11 cellular contexts compared by ENCODE assay signal in genomic region chr6:36075656-36076055, GRCh38. TPM values are rescaled to one million over a fixed set of nuclear protein-coding genes. Genes with fewer than 3 reads are reported as not detected.
DNase-seq lines count a peak whose midpoint lies in the region; ATAC-seq, FAIRE-seq and TF ChIP-seq lines count a peak whose summit lies in the region.
"Had no signal": no experiment of that assay in that cellular context is flagged by ENCODE, and none has a peak within 500 bp of the region (broad histone marks: within the 10 kb centered on the region; RNA-seq: fewer than 3 reads in every experiment).

No MANE protein-coding gene starts in this region.

- H4K8ac ChIP-seq in H9 (replicated peaks; ENCODE audit: insufficient read length, low read depth, low read length), result no peak overlapping the region

- H3K9me1 ChIP-seq in K562 (ENCODE audit: control insufficient read depth, insufficient read depth, low read length), result no peaks in the 10 kb centered on the region

- no peak overlapping the region for H2AFZ ChIP-seq in H9 (ENCODE audit: low read length)
- no peak overlapping the region for H2AFZ ChIP-seq in K562 (ENCODE audit: low read depth, low read length)

- no peak overlapping the region for H2BK20ac ChIP-seq in H9 (ENCODE audit: low read depth, low read length, poor library complexity, severe bottlenecking)

- no peak for TF ChIP-seq EP300 in K562 (IDR thresholded peaks at IDR 0.05; ENCODE audit: low read length)

- H3K56ac ChIP-seq in H9 (ENCODE audit: insufficient read length, low read depth, low read length), result no peak overlapping the region

- H3K9me3 ChIP-seq in H9 (ENCODE audit: control insufficient read depth, low read depth, low read length) (no peaks in the 10 kb centered on the region), K562 (replicated peaks; ENCODE audit: control insufficient read depth, insufficient read depth, low read depth, low read length) (no peaks in the 10 kb centered on the region), esophagus squamous epithelium (no peaks in the 10 kb centered on the region)

- H2BK15ac ChIP-seq in H9 (ENCODE audit: low read depth, low read length), result no peak overlapping the region

- POLR2A ChIA-PET in K562 (lab: Yijun Ruan, JAX), result no interaction called here

- H3K9me3 Mint-ChIP-seq in H9 (no peaks in the 10 kb centered on the region), mesothelial cell of epicardium (peaks cover 5% of the 10 kb centered on the region)

- H3K4me3 Mint-ChIP-seq in H9 (no peak overlapping the region), mesothelial cell of epicardium (no peak overlapping the region)

- peak in 1 of 2 experiments; percentile 47; a peak in 2 of 4 replicates for TF ChIP-seq RAD21 in K562 (CRISPR knock-in tag; conservative IDR thresholded peaks at IDR 0.05 in 1 of 2, IDR thresholded peaks at IDR 0.05 in 1 of 2)

- H3K4me3 ChIP-seq in K562, result no peak overlapping the region
- no peak overlapping the region for H3K4me3 ChIP-seq in esophagus squamous epithelium

- no peaks in the 10 kb centered on the region for H3K79me2 ChIP-seq in H9 (ENCODE audit: insufficient read depth, low read length)
- no peaks in the 10 kb centered on the region; the same call in 2 of the 3 replicates for H3K79me2 ChIP-seq in K562 (ENCODE audit: control insufficient read depth, insufficient read depth, low read length)

- no peaks in the 10 kb centered on the region for H3K79me1 ChIP-seq in H9 (ENCODE audit: insufficient read depth, low read depth, low read length, poor library complexity, severe bottlenecking)

- H3K4me1 Mint-ChIP-seq in H9 (peaks cover 4% of the 10 kb centered on the region in 2 experiments; a peak in 2 of 4 replicates), mesothelial cell of epicardium (peaks cover 44% of the 10 kb centered on the region)

- H3K36me3 ChIP-seq in K562 (ENCODE audit: control insufficient read depth, insufficient read depth, low read length), result peaks cover 63% of the 10 kb centered on the region
- peaks cover 5 to 68% (median 9%) of the 10 kb centered on the region in 3 donors for H3K36me3 ChIP-seq in esophagus squamous epithelium

- no CpG with 5 or more reads among the region's 3 CpGs for WGBS in H9 (ENCODE audit: extremely low coverage, insufficient read length, low lambda C conversion rate)
- WGBS in K562 (ENCODE audit: insufficient coverage, low coverage, missing lambda C conversion rate), result 25% methylated on average over 3 of the region's 3 CpGs
- 33 to 56% methylated on average over 3 of the region's 3 CpGs for WGBS in esophagus squamous epithelium, 2 donors

- H2BK12ac ChIP-seq in H9 (ENCODE audit: insufficient read length, low read depth, low read length), result no peak overlapping the region

- no peak overlapping the region for H2AK5ac ChIP-seq in H9 (ENCODE audit: insufficient read length, low read length)

- H3K27ac Mint-ChIP-seq in H9, result peak overlapping the region in 1 of 3 experiments; percentile 19; a peak in 1 of 7 replicates
- peak overlapping the region; percentile 79 for H3K27ac Mint-ChIP-seq in mesothelial cell of epicardium

- no peak overlapping the region for H3K4me2 ChIP-seq in H9 (ENCODE audit: insufficient read depth, insufficient read length, low read length)
- no peak overlapping the region for H3K4me2 ChIP-seq in K562 (ENCODE audit: insufficient read depth, low read length)

- no peak overlapping the region for H3K27ac ChIP-seq in H9 (ENCODE audit: insufficient read length, low read depth, low read length)
- H3K27ac ChIP-seq in K562 (ENCODE audit: extremely low read depth, low read depth, low read length), result no peak overlapping the region
- peak overlapping the region in 1 of 4 donors; percentile 32 for H3K27ac ChIP-seq in esophagus squamous epithelium

- H3K36me3 Mint-ChIP-seq in H9 (ENCODE audit: insufficient read depth in 1 of 3, low read depth in 3 of 3) (peaks cover 12 to 32% (median 14%) of the 10 kb centered on the region in 3 experiments; a peak in 6 of 7 replicates), mesothelial cell of epicardium (peaks cover 17% of the 10 kb centered on the region)

- no peaks in the 10 kb centered on the region for H3K27me3 ChIP-seq in H9 (ENCODE audit: insufficient read depth, low read length)
- no peaks in the 10 kb centered on the region for H3K27me3 ChIP-seq in K562 (ENCODE audit: control insufficient read depth in 2 of 2, insufficient read depth in 2 of 2, low read length in 2 of 2)
- no peaks in the 10 kb centered on the region for H3K27me3 ChIP-seq in esophagus squamous epithelium

- no peak overlapping the region for H3T11ph ChIP-seq in H9 (ENCODE audit: low read length)

- no peak overlapping the region for H3K18ac ChIP-seq in H9 (ENCODE audit: insufficient read length, low read depth, low read length)

- H3K14ac ChIP-seq in H9 (ENCODE audit: insufficient read depth, low read length), result no peak overlapping the region

- BruUV-seq in K562 (replicated peaks; lab: Mats Ljungman, UMichigan), result no TSS peak

- no peak overlapping the region for H2BK120ac ChIP-seq in H9 (ENCODE audit: low read depth, low read length, poor library complexity, severe bottlenecking)

- peak; percentile 96 for ATAC-seq in K562
- ATAC-seq in GM19395 (IDR thresholded peaks at IDR 0.05; ENCODE audit: unreplicated experiment), result no peak
- ATAC-seq: right cardiac atrium had no signal

- no peaks in the 10 kb centered on the region for H3K4me1 ChIP-seq in H9 (ENCODE audit: insufficient read depth, low read length)
- H3K4me1 ChIP-seq in K562 (replicated peaks in 1 of 2; ENCODE audit: control insufficient read depth in 2 of 2, insufficient read depth in 2 of 2, low read length in 2 of 2), result peaks cover 4 to 13% of the 10 kb centered on the region in 2 experiments; a peak in 3 of 5 replicates
- peaks cover 0 to 50% (median 6%) of the 10 kb centered on the region in 3 donors for H3K4me1 ChIP-seq in esophagus squamous epithelium

- no peak overlapping the region for H3K23ac ChIP-seq in H9 (ENCODE audit: insufficient read length, low read depth, low read length)

- H4K5ac ChIP-seq in H9 (ENCODE audit: insufficient read length, low read depth, low read length), result no peak overlapping the region

- CTCF ChIA-PET in K562 (lab: Yijun Ruan, JAX; ENCODE audit: low intra/inter-chr PET ratio), result no interaction called here

- H3K23me2 ChIP-seq in H9 (ENCODE audit: insufficient read length, low read depth, low read length, poor library complexity, severe bottlenecking), result no peaks in the 10 kb centered on the region

- no peak overlapping the region for H4K91ac ChIP-seq in H9 (ENCODE audit: insufficient read length, low read depth, low read length)

- TF ChIP-seq POLR2A in K562 (conservative IDR thresholded peaks at IDR 0.05) (no peak), esophagus squamous epithelium (IDR thresholded peaks at IDR 0.05) (no peak)

- no peak for DNase-seq in D721Med (ENCODE audit: insufficient read length, low spot score)
- DNase-seq in H9, result no peak
- DNase-seq in K562 (ENCODE audit: extremely low read depth in 1 of 4, low spot score in 3 of 4), result peak; percentile 46 to 56 (median 52)
- DNase-seq in mesothelial cell of epicardium (ENCODE audit: low spot score in 2 of 2, unreplicated experiment in 2 of 2), result no peak
- no peak for DNase-seq in EL
- DNase-seq in esophagus squamous epithelium (lab: John Stamatoyannopoulos, UW), result no peak
- DNase-seq: activated CD4-positive, alpha-beta T cell treated with anti-CD3 and anti-CD28 coated beads, Interleukin-2, amount 50 U/mL, for 4 hours; GOT3 had no signal

- H3K4ac ChIP-seq in H9 (ENCODE audit: low read depth, low read length), result no peak overlapping the region

- in situ Hi-C loops in K562 (cut with MboI), result no loop called here

- intact Hi-C loops in K562 (cut with micrococcal nuclease) (loop anchor here (5.0 kb wide), 1 partner anchor 48 kb away; the partner anchor contains the start of gene MAPK14), esophagus squamous epithelium (cut with DNase I) (no loop called here)

- FAIRE-seq in D721Med (lab: Jason Lieb, UNC), result no peak
- FAIRE-seq in K562 (lab: Jason Lieb, UNC), result peak; percentile 82
- FAIRE-seq: GM12892 had no signal

- H3K9ac ChIP-seq in H9 (ENCODE audit: extremely low read depth, insufficient read length, low read length) (no peak overlapping the region), K562 (ENCODE audit: insufficient read depth in 1 of 2, low read depth in 2 of 2, low read length in 2 of 2) (no peak overlapping the region)

- H3K27me3 Mint-ChIP-seq in H9 (ENCODE audit: low read depth) (no peaks in the 10 kb centered on the region), mesothelial cell of epicardium (ENCODE audit: low read depth) (no peaks in the 10 kb centered on the region)

- TF ChIP-seq CTCF in D721Med (IDR thresholded peaks at IDR 0.05; ENCODE audit: insufficient read depth, missing control alignments), result peak; percentile 16
- TF ChIP-seq CTCF in H9 (conservative IDR thresholded peaks at IDR 0.05), result peak; percentile 55; the same call in 2 of the 3 replicates
- TF ChIP-seq CTCF in K562 (IDR thresholded peaks at IDR 0.05 in 2 of 3, conservative IDR thresholded peaks at IDR 0.05 in 1 of 3; ENCODE audit: insufficient read depth in 2 of 3, low read depth in 1 of 3, low read length in 3 of 3), result peak; percentile 52 to 66 (median 64); a peak in 5 of 6 replicates
- no peak for TF ChIP-seq CTCF in mesothelial cell of epicardium (IDR thresholded peaks at IDR 0.05; ENCODE audit: unreplicated experiment)
- peak in 2 of 6 experiments; percentile 29 to 47 for TF ChIP-seq CTCF in esophagus squamous epithelium (IDR thresholded peaks at IDR 0.05)

- H2BK5ac ChIP-seq in H9 (ENCODE audit: insufficient read length, low read length), result no peak overlapping the region

- H4K20me1 ChIP-seq in H9 (ENCODE audit: control insufficient read depth, insufficient read depth, insufficient read length), result no peaks in the 10 kb centered on the region
- no peaks in the 10 kb centered on the region for H4K20me1 ChIP-seq in K562 (replicated peaks; ENCODE audit: control insufficient read depth, insufficient read depth, low read length)

RNA-seq across cellular contexts. Expression of gene MAPK14, which starts 48.0 kb away (rescaled TPM):
- total RNA-seq in H9 (2021), result 32.4 and 40.5 TPM in 2 replicates
- 97.7 and 174 TPM in 2 replicates for total RNA-seq in K562 (2011; cell fraction: chromatin; rRNA removed; ENCODE audit: low replicate concordance)
- total RNA-seq in K562 (2011; cell fraction: nucleolus; rRNA removed), result 48.2 and 54.3 TPM in 2 replicates
- total RNA-seq in K562 (2011; cell fraction: nucleoplasm; rRNA removed), result 120 and 207 TPM in 2 replicates
- total RNA-seq in K562 (2014; rRNA removed), result 27.8 and 34.0 TPM in 2 replicates
- 41.5 and 42.5 TPM in 2 replicates for total RNA-seq in K562 (2014; rRNA removed; fragmentation: Illumina TruSeq; extraction: Trizol)
- 41.9 and 44.9 TPM in 2 replicates for total RNA-seq in K562 (2015; rRNA removed; fragmentation: Illumina TruSeq; extraction: Trizol)
- 37.2 and 45.4 TPM in 2 replicates for total RNA-seq in K562 (2021)
- polyA plus RNA-seq in K562 (2011; rRNA removed), result 57.9 and 62.7 TPM in 2 replicates
- 22.2 and 39.3 TPM in 2 replicates for polyA plus RNA-seq in K562 (2011; cell fraction: cytosol; rRNA removed)
- 44.9 and 53.3 TPM in 2 replicates for polyA plus RNA-seq in K562 (2011; cell fraction: nucleus; rRNA removed)
- 28.4 and 30.6 TPM in 2 replicates for polyA plus RNA-seq in K562 (2012)
- 31.3 and 35.5 TPM in 2 replicates for polyA plus RNA-seq in K562 (2014; fragmentation: Illumina TruSeq; extraction: Trizol)
- polyA plus RNA-seq in K562 (2014; fragmentation: Nextera tagmentation; extraction: Ambion mirVana), result 10 to 100 TPM in 1 of 2 experiments, 1 to 10 TPM in 1; 8.8 to 11.8 TPM
- polyA plus RNA-seq in K562 (2014; rRNA removed), result 30.1 and 32.7 TPM in 2 replicates
- 102 and 107 TPM in 2 replicates for polyA minus RNA-seq in K562 (2011; rRNA and poly(A)+ RNA removed)
- 25.3 and 39.2 TPM in 2 replicates for polyA minus RNA-seq in K562 (2011; cell fraction: cytosol; rRNA and poly(A)+ RNA removed)
- 51.0 and 75.9 TPM in 2 replicates for polyA minus RNA-seq in K562 (2011; cell fraction: nucleus; rRNA and poly(A)+ RNA removed)
- 51.1 to 54.8 TPM (median 54.8 TPM) in 3 replicates for total RNA-seq in mesothelial cell of epicardium
- total RNA-seq in esophagus squamous epithelium, result 10 to 100 TPM; 44.4 to 91.7 (median 59.1) TPM

RNA-seq across cellular contexts. Expression of gene SLC26A8, which starts 51.2 kb away (rescaled TPM):
- total RNA-seq in H9 (2021) (0.09 and 0.55 TPM in 2 replicates), K562 (2014; rRNA removed) (not detected in 2 replicates), K562 (2014; rRNA removed; fragmentation: Illumina TruSeq; extraction: Trizol) (not detected in 2 replicates), K562 (2015; rRNA removed; fragmentation: Illumina TruSeq; extraction: Trizol) (not detected in 2 replicates), K562 (2021) (not detected in 2 replicates), mesothelial cell of epicardium (0.27 to 0.38 TPM (median 0.29 TPM) in 3 replicates), esophagus squamous epithelium (under 1 TPM in 1 of 4 donors, not detected in 3; 0.19 TPM)
- not detected in 2 replicates for total RNA-seq in K562 (2011; cell fraction: chromatin; rRNA removed; ENCODE audit: low replicate concordance)
- total RNA-seq in K562 (2011; cell fraction: nucleolus; rRNA removed), result not detected in 2 replicates
- total RNA-seq in K562 (2011; cell fraction: nucleoplasm; rRNA removed), result not detected in 2 replicates
- polyA plus RNA-seq in K562 (2011; rRNA removed) (not detected in 2 replicates), K562 (2014; fragmentation: Illumina TruSeq; extraction: Trizol) (not detected in 2 replicates), K562 (2014; fragmentation: Nextera tagmentation; extraction: Ambion mirVana) (not detected), K562 (2014; rRNA removed) (not detected in 2 replicates)
- not detected in 2 replicates for polyA plus RNA-seq in K562 (2011; cell fraction: cytosol; rRNA removed)
- not detected in 2 replicates for polyA plus RNA-seq in K562 (2011; cell fraction: nucleus; rRNA removed)
- polyA plus RNA-seq in K562 (2012), result not detected in 2 replicates
- polyA minus RNA-seq in K562 (2011; rRNA and poly(A)+ RNA removed), result not detected in 2 replicates
- polyA minus RNA-seq in K562 (2011; cell fraction: cytosol; rRNA and poly(A)+ RNA removed), result not detected in 2 replicates
- not detected in 2 replicates for polyA minus RNA-seq in K562 (2011; cell fraction: nucleus; rRNA and poly(A)+ RNA removed)
- polyA plus RNA-seq: right cardiac atrium had no signal

RNA-seq across cellular contexts. Expression of gene MAPK13, which starts 54.7 kb away (rescaled TPM):
- 18.9 and 19.2 TPM in 2 replicates for total RNA-seq in H9 (2021)
- 8.9 and 13.3 TPM in 2 replicates for total RNA-seq in K562 (2011; cell fraction: chromatin; rRNA removed; ENCODE audit: low replicate concordance)
- 5.0 and 5.2 TPM in 2 replicates for total RNA-seq in K562 (2011; cell fraction: nucleolus; rRNA removed)
- total RNA-seq in K562 (2011; cell fraction: nucleoplasm; rRNA removed), result 4.5 and 6.2 TPM in 2 replicates
- 0.36 and 0.57 TPM in 2 replicates for total RNA-seq in K562 (2014; rRNA removed)
- 0.11 and 0.16 TPM in 2 replicates for total RNA-seq in K562 (2014; rRNA removed; fragmentation: Illumina TruSeq; extraction: Trizol)
- total RNA-seq in K562 (2015; rRNA removed; fragmentation: Illumina TruSeq; extraction: Trizol), result 0.30 and 0.43 TPM in 2 replicates
- 0.69 and 0.84 TPM in 2 replicates for total RNA-seq in K562 (2021)
- polyA plus RNA-seq in K562 (2011; rRNA removed), result 1.3 and 2.0 TPM in 2 replicates
- 0.83 and 1.1 TPM in 2 replicates for polyA plus RNA-seq in K562 (2011; cell fraction: cytosol; rRNA removed)
- 6.7 and 15.1 TPM in 2 replicates for polyA plus RNA-seq in K562 (2011; cell fraction: nucleus; rRNA removed)
- 0.79 and 2.5 TPM in 2 replicates for polyA plus RNA-seq in K562 (2012)
- 0.52 and 0.68 TPM in 2 replicates for polyA plus RNA-seq in K562 (2014; fragmentation: Illumina TruSeq; extraction: Trizol)
- under 1 TPM in 1 of 2 experiments, not detected in 1; 0.03 TPM for polyA plus RNA-seq in K562 (2014; fragmentation: Nextera tagmentation; extraction: Ambion mirVana)
- polyA plus RNA-seq in K562 (2014; rRNA removed), result 1.00 and 2.3 TPM in 2 replicates
- polyA minus RNA-seq in K562 (2011; rRNA and poly(A)+ RNA removed), result 0.30 and 0.35 TPM in 2 replicates
- 0.95 and 1.7 TPM in 2 replicates for polyA minus RNA-seq in K562 (2011; cell fraction: cytosol; rRNA and poly(A)+ RNA removed)
- 0.78 and 1.1 TPM in 2 replicates for polyA minus RNA-seq in K562 (2011; cell fraction: nucleus; rRNA and poly(A)+ RNA removed)
- total RNA-seq in mesothelial cell of epicardium, result 18.6 to 23.4 TPM (median 20.6 TPM) in 3 replicates
- 100 to 1,000 TPM in 2 of 4 donors, 10 to 100 TPM in 2; 62.2 to 136 (median 104) TPM for total RNA-seq in esophagus squamous epithelium

Comparison
In these comparisons a context has a peak if more than half of its experiments do, and no peak if none do; other contexts are left out.
1. DNase-seq: peak in K562 (4 of 4); none in D721Med (single experiment), H9 (single experiment), mesothelial cell of epicardium (0 of 2), EL (single experiment) and esophagus squamous epithelium (single experiment).